12 cellular contexts compared by ENCODE assay signal in the genomic region with DNA sequence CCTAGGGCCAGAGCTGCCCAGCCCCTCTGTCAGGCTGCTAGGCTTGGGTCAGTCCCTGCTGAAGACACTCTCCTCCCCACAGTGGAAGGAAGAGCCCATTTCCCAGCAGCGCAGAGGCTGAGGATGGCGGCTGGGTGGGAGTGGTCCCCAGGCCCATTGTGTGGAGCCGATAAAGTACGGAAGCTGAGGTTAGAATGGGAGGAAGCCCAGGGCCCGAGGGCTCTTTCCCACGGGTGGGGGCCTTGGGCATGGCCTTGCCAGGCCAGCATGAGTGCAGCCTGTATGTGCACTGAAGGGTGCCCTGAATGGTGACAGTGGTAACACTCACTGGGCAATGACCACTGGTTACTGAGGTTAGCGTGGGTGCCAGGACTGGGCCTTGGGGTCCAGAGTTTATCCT.
DNase-seq lines count a peak whose midpoint lies in the region; TF ChIP-seq lines count a peak whose summit lies in the region.
"Had no signal": no experiment of that assay in that cellular context is flagged by ENCODE, and none has a peak within 500 bp of the region (broad histone marks: within the 10 kb centered on the region; RNA-seq: fewer than 3 reads in every experiment).

No MANE protein-coding gene starts in this region.

- H3K27me3 Mint-ChIP-seq in activated CD4-positive, alpha-beta T cell treated with anti-CD3 and anti-CD28 coated beads, Interleukin-2, amount 10 ng/mL, durations not matched to agents 7 days and 5 days, result no peaks in the 10 kb centered on the region

- 85% methylated on average over 7 of the region's 7 CpGs for WGBS in mesenchymal stem cell

- H2BK15ac ChIP-seq in mesenchymal stem cell (ENCODE audit: low read depth, poor library complexity, severe bottlenecking), result no peak overlapping the region

- peaks cover 20% of the 10 kb centered on the region for H3K4me1 ChIP-seq in mesenchymal stem cell (ENCODE audit: control insufficient read depth, insufficient read depth, low read depth, low read length)
- peaks cover 0 to 84% (median 60%) of the 10 kb centered on the region in 4 donors for H3K4me1 ChIP-seq in tibial artery

- no peak overlapping the region for H2AFZ ChIP-seq in mesenchymal stem cell (ENCODE audit: low read depth, low read length)
- H2AFZ ChIP-seq: neural progenitor cell had no signal

- peaks cover 73% of the 10 kb centered on the region for H3K4me1 Mint-ChIP-seq in activated CD4-positive, alpha-beta T cell treated with anti-CD3 and anti-CD28 coated beads, Interleukin-2, amount 10 ng/mL, durations not matched to agents 7 days and 5 days

- H3K14ac ChIP-seq in mesenchymal stem cell (ENCODE audit: low read length in 2 of 2), result no peak overlapping the region

- H3K4me3 ChIP-seq in mesenchymal stem cell (ENCODE audit: insufficient read depth in 1 of 2, low read depth in 1 of 2, low read length in 2 of 2), result no peak overlapping the region
- no peak overlapping the region for H3K4me3 ChIP-seq in tibial artery
- H3K4me3 ChIP-seq: A549, neural progenitor cell had no signal

- H3K27me3 ChIP-seq in mesenchymal stem cell (ENCODE audit: control insufficient read depth in 1 of 2, insufficient read depth in 1 of 2, low read length in 2 of 2) (no peaks in the 10 kb centered on the region), tibial artery (no peaks in the 10 kb centered on the region)
- H3K27me3 ChIP-seq: neural progenitor cell had no signal

- POLR2A ChIA-PET in activated CD4-positive, alpha-beta T cell treated with anti-CD3 and anti-CD28 coated beads, Interleukin-2, amount 10 ng/mL, durations not matched to agents 7 days and 5 days (lab: Charles Lee), result no interaction called here
- POLR2A ChIA-PET in GM10248 (lab: Yijun Ruan, JAX), result interaction anchor here (1.3 kb wide), 1 partner anchor 9 kb away, joined by 3 read pairs; no protein-coding TSS in a partner anchor

- TF ChIP-seq CTCF in tibial artery (IDR thresholded peaks at IDR 0.05) (no peak), GM10248 (IDR thresholded peaks at IDR 0.05; ENCODE audit: control extremely low read depth, extremely low read depth, low read depth, missing control alignments) (no peak)

- peaks cover 40% of the 10 kb centered on the region for H3K79me1 ChIP-seq in mesenchymal stem cell (replicated peaks; ENCODE audit: low read length, poor library complexity, severe bottlenecking)

- H3K18ac ChIP-seq in mesenchymal stem cell (ENCODE audit: low read depth in 1 of 2, low read length in 2 of 2), result peak overlapping the region in 1 of 2 experiments; percentile 42

- intact Hi-C loops in tibial artery (cut with DNase I; ENCODE audit: low total_unique reads), result loop anchor here (5.0 kb wide), 1 partner anchor 187 kb away; the partner anchor contains the start of gene ALAD

- H3K4me3 Mint-ChIP-seq in activated CD4-positive, alpha-beta T cell treated with anti-CD3 and anti-CD28 coated beads, Interleukin-2, amount 10 ng/mL, durations not matched to agents 7 days and 5 days, result no peak overlapping the region
- H3K4me3 Mint-ChIP-seq: activated T-cell treated with anti-CD3 and anti-CD28 coated beads, Interleukin-2, amount 50 U/mL, for 4 hours; neural progenitor cell had no signal

- CTCF ChIA-PET in activated CD4-positive, alpha-beta T cell treated with anti-CD3 and anti-CD28 coated beads, Interleukin-2, amount 10 ng/mL, durations not matched to agents 7 days and 5 days (lab: Charles Lee), result interaction anchor here (0.9 to 12.5 kb wide), 10 partner anchors 9 to 315 kb away, joined by 3 to 123 read pairs (median 4); partner anchors contain the start of genes CDC26 and PRPF4
- CTCF ChIA-PET in GM10248 (lab: Yijun Ruan, JAX), result interaction anchor here (0.9 to 16.7 kb wide), 9 partner anchors 8 to 142 kb away, joined by 3 to 422 read pairs (median 7); no protein-coding TSS in a partner anchor

- peak overlapping the region in 1 of 2 experiments; percentile 29 for H2BK12ac ChIP-seq in mesenchymal stem cell (ENCODE audit: low read length in 2 of 2)

- peak overlapping the region; percentile 5 for H4K91ac ChIP-seq in mesenchymal stem cell (ENCODE audit: low read length)

- H3K9ac ChIP-seq in mesenchymal stem cell (ENCODE audit: low read length), result peak overlapping the region; percentile 34
- H3K9ac ChIP-seq: neural progenitor cell had no signal

- no peaks in the 10 kb centered on the region for H3K9me3 Mint-ChIP-seq in activated CD4-positive, alpha-beta T cell treated with anti-CD3 and anti-CD28 coated beads, Interleukin-2, amount 10 ng/mL, durations not matched to agents 7 days and 5 days
- H3K9me3 Mint-ChIP-seq: activated T-cell treated with anti-CD3 and anti-CD28 coated beads, Interleukin-2, amount 50 U/mL, for 4 hours; neural progenitor cell had no signal

- H3K27ac ChIP-seq in mesenchymal stem cell (ENCODE audit: low read length, poor library complexity, severe bottlenecking) (no peak overlapping the region), tibial artery (peak overlapping the region; percentile 46 to 92)
- H3K27ac ChIP-seq: neural progenitor cell had no signal

- H3K9me3 ChIP-seq in mesenchymal stem cell (ENCODE audit: control insufficient read depth, low read length) (no peaks in the 10 kb centered on the region), tibial artery (no peaks in the 10 kb centered on the region)
- H3K9me3 ChIP-seq: A549 had no signal

- peak overlapping the region; percentile 41 for H4K8ac ChIP-seq in mesenchymal stem cell (ENCODE audit: low read length)

- H2BK120ac ChIP-seq in mesenchymal stem cell (ENCODE audit: low read depth, low read length), result no peak overlapping the region

- peaks cover 22% of the 10 kb centered on the region for H3K36me3 Mint-ChIP-seq in activated CD4-positive, alpha-beta T cell treated with anti-CD3 and anti-CD28 coated beads, Interleukin-2, amount 10 ng/mL, durations not matched to agents 7 days and 5 days (ENCODE audit: low read depth)

- peak overlapping the region; percentile 60 for H3K27ac Mint-ChIP-seq in activated CD4-positive, alpha-beta T cell treated with anti-CD3 and anti-CD28 coated beads, Interleukin-2, amount 10 ng/mL, durations not matched to agents 7 days and 5 days

- peak overlapping the region in 1 of 2 experiments; percentile 0 for H3K4ac ChIP-seq in mesenchymal stem cell (ENCODE audit: low read depth in 1 of 2, low read length in 2 of 2)

- H2BK5ac ChIP-seq in mesenchymal stem cell (ENCODE audit: low read depth, low read length, poor library complexity, severe bottlenecking), result no peak overlapping the region

- peaks cover 2 to 46% of the 10 kb centered on the region in 2 experiments for H3K36me3 ChIP-seq in mesenchymal stem cell (ENCODE audit: control insufficient read depth in 1 of 2, insufficient read depth in 2 of 2, low read depth in 1 of 2, low read length in 2 of 2)
- H3K36me3 ChIP-seq in tibial artery, result peaks cover 22 to 32% (median 23%) of the 10 kb centered on the region in 3 donors
- H3K36me3 ChIP-seq: neural progenitor cell had no signal

- no peak overlapping the region for H3K23ac ChIP-seq in mesenchymal stem cell (ENCODE audit: low read length in 2 of 2)

- no peak for DNase-seq in activated CD4-positive, alpha-beta T cell treated with anti-CD3 and anti-CD28 coated beads, Interleukin-2, amount 10 ng/mL, durations not matched to agents 7 days and 5 days
- DNase-seq in activated CD4-positive, alpha-beta T cell treated with anti-CD3 and anti-CD28 coated beads, Interleukin-2, amount 50 U/mL, for 48 hours, result no peak
- peak; percentile 76 to 95 for DNase-seq in dermis microvascular lymphatic vessel endothelial cell (ENCODE audit: low read depth in 2 of 2)
- no peak for DNase-seq in mesenchymal stem cell
- no peak for DNase-seq in tibial artery
- no peak for DNase-seq in anterior cingulate cortex (lab: John Stamatoyannopoulos, UW)
- no peak for DNase-seq in GM10248 (ENCODE audit: extremely low spot score)
- DNase-seq in activated gamma-delta T cell (lab: John Stamatoyannopoulos, UW), result no peak
- DNase-seq: activated T-cell treated with anti-CD3 and anti-CD28 coated beads, Interleukin-2, amount 50 U/mL, for 4 hours; T-helper 9 cell had no signal

- H3K4me2 ChIP-seq in mesenchymal stem cell (ENCODE audit: low read length, poor library complexity, severe bottlenecking), result no peak overlapping the region
- H3K4me2 ChIP-seq: A549, neural progenitor cell had no signal

- no peak overlapping the region for H2AK5ac ChIP-seq in mesenchymal stem cell (ENCODE audit: low read length, severe bottlenecking)

Comparison
In these comparisons a context has a peak if more than half of its experiments do, and no peak if none do; other contexts are left out.
1. DNase-seq: peak in dermis microvascular lymphatic vessel endothelial cell (2 of 2); none in activated CD4-positive, alpha-beta T cell treated with anti-CD3 and anti-CD28 coated beads, Interleukin-2, amount 10 ng/mL, durations not matched to agents 7 days and 5 days (single experiment), activated CD4-positive, alpha-beta T cell treated with anti-CD3 and anti-CD28 coated beads, Interleukin-2, amount 50 U/mL, for 48 hours (0 of 2), mesenchymal stem cell (single experiment), tibial artery (0 of 2), anterior cingulate cortex (0 of 58), GM10248 (single experiment) and activated gamma-delta T cell (single experiment).